Comparison of ENCODE assay signal across 8 cellular contexts in genomic region chr19:3163230-3163886, GRCh38. TPM values are rescaled to one million over a fixed set of nuclear protein-coding genes. Genes with fewer than 3 reads are reported as not detected.
DNase-seq lines count a peak whose midpoint lies in the region; ATAC-seq lines count a peak whose summit lies in the region.

No MANE protein-coding gene starts in this region.

- peak overlapping the region; percentile 31 for H3K4me2 ChIP-seq in mesendoderm (ENCODE audit: low read length)

- no peak overlapping the region for H3K27ac ChIP-seq in effector memory CD4-positive, alpha-beta T cell (ENCODE audit: insufficient read depth, low read length, poor library complexity, severe bottlenecking)
- no peak overlapping the region for H3K27ac ChIP-seq in mesendoderm (ENCODE audit: low read depth, low read length)

- no CpG with 5 or more reads among the region's 27 CpGs for WGBS in mesendoderm (ENCODE audit: extremely low coverage, insufficient coverage, low lambda C conversion rate)

- no peaks in the 10 kb centered on the region for H3K9me3 ChIP-seq in effector memory CD4-positive, alpha-beta T cell (ENCODE audit: control insufficient read depth, low read length)

- no peak overlapping the region for H3K18ac ChIP-seq in mesendoderm (ENCODE audit: low read length)

- H3K79me1 ChIP-seq in mesendoderm (ENCODE audit: low read length) = no peaks in the 10 kb centered on the region

- POLR2A ChIA-PET in activated CD4-positive, alpha-beta memory T cell treated with anti-CD3 and anti-CD28 coated beads, Interleukin-2, amount 10 ng/mL, durations not matched to agents 7 days and 5 days (lab: Charles Lee) = interaction anchor here (2.6 to 3.7 kb wide), 2 partner anchors 13 to 16 kb away, joined by 15 to 20 read pairs; partner anchors contain the start of gene S1PR4

- no peak overlapping the region for H3K56ac ChIP-seq in mesendoderm (ENCODE audit: low read length)

- H3K36me3 ChIP-seq in effector memory CD4-positive, alpha-beta T cell (ENCODE audit: control insufficient read depth, insufficient read depth, low read length) = no peaks in the 10 kb centered on the region
- H3K36me3 ChIP-seq in mesendoderm (ENCODE audit: control insufficient read depth, insufficient read depth, low read length) = no peaks in the 10 kb centered on the region

- H2AK5ac ChIP-seq in mesendoderm (ENCODE audit: low read length) = no peak overlapping the region

- no peak overlapping the region for H2BK5ac ChIP-seq in mesendoderm (ENCODE audit: low read length)

- no peaks in the 10 kb centered on the region for H3K27me3 ChIP-seq in effector memory CD4-positive, alpha-beta T cell (replicated peaks; ENCODE audit: control insufficient read depth, insufficient read depth, low read length, poor library complexity, severe bottlenecking)
- H3K27me3 ChIP-seq in mesendoderm (ENCODE audit: insufficient read depth, low read length, poor library complexity) = no peaks in the 10 kb centered on the region

- H3K4ac ChIP-seq in mesendoderm (ENCODE audit: low read depth, low read length) = no peak overlapping the region

- CTCF ChIA-PET in activated CD4-positive, alpha-beta memory T cell treated with anti-CD3 and anti-CD28 coated beads, Interleukin-2, amount 10 ng/mL, durations not matched to agents 7 days and 5 days (lab: Charles Lee) = interaction anchor here (0.8 to 4.7 kb wide), 8 partner anchors 17 to 200 kb away, joined by 3 to 46 read pairs (median 6); no protein-coding TSS in a partner anchor

- no peak overlapping the region for H3K4me3 Mint-ChIP-seq in activated CD4-positive, alpha-beta memory T cell treated with anti-CD3 and anti-CD28 coated beads, Interleukin-2, amount 10 ng/mL, durations not matched to agents 7 days and 5 days
- no peak overlapping the region for H3K4me3 Mint-ChIP-seq in stimulated activated memory B cell treated with anti-CD40 and anti-IgM and Interleukin-4, amounts not matched to agents 10 μg/mL and 1 μg/mL and 100 μg/mL, for 72 hours

- no peaks in the 10 kb centered on the region for H3K4me1 ChIP-seq in effector memory CD4-positive, alpha-beta T cell (ENCODE audit: control insufficient read depth, insufficient read depth, low read length, poor library complexity, severe bottlenecking)
- no peaks in the 10 kb centered on the region for H3K4me1 ChIP-seq in mesendoderm (ENCODE audit: control insufficient read depth, low read depth, low read length)

- peak overlapping the region; percentile 73 for H3K27ac Mint-ChIP-seq in activated CD4-positive, alpha-beta memory T cell treated with anti-CD3 and anti-CD28 coated beads, Interleukin-2, amount 10 ng/mL, durations not matched to agents 7 days and 5 days
- peak overlapping the region; percentile 63 for H3K27ac Mint-ChIP-seq in stimulated activated memory B cell treated with anti-CD40 and anti-IgM and Interleukin-4, amounts not matched to agents 10 μg/mL and 1 μg/mL and 100 μg/mL, for 72 hours

- no peak overlapping the region for H4K5ac ChIP-seq in mesendoderm (ENCODE audit: low read length)

- no peaks in the 10 kb centered on the region for H3K27me3 Mint-ChIP-seq in activated CD4-positive, alpha-beta memory T cell treated with anti-CD3 and anti-CD28 coated beads, Interleukin-2, amount 10 ng/mL, durations not matched to agents 7 days and 5 days
- no peaks in the 10 kb centered on the region for H3K27me3 Mint-ChIP-seq in stimulated activated memory B cell treated with anti-CD40 and anti-IgM and Interleukin-4, amounts not matched to agents 10 μg/mL and 1 μg/mL and 100 μg/mL, for 72 hours

- no peak overlapping the region for H2BK15ac ChIP-seq in mesendoderm (replicated peaks; ENCODE audit: low read depth)

- H3K9me3 Mint-ChIP-seq in activated CD4-positive, alpha-beta memory T cell treated with anti-CD3 and anti-CD28 coated beads, Interleukin-2, amount 10 ng/mL, durations not matched to agents 7 days and 5 days = peaks cover 8% of the 10 kb centered on the region
- H3K9me3 Mint-ChIP-seq in stimulated activated memory B cell treated with anti-CD40 and anti-IgM and Interleukin-4, amounts not matched to agents 10 μg/mL and 1 μg/mL and 100 μg/mL, for 72 hours = peaks cover 7% of the 10 kb centered on the region

- no peak overlapping the region for H3K4me3 ChIP-seq in effector memory CD4-positive, alpha-beta T cell (ENCODE audit: insufficient read depth, low read depth, low read length, poor library complexity, severe bottlenecking)
- no peak overlapping the region for H3K4me3 ChIP-seq in mesendoderm (ENCODE audit: low read length)

- H3K9ac ChIP-seq in mesendoderm (ENCODE audit: low read length) = peak overlapping the region; percentile 34

- H3K23ac ChIP-seq in mesendoderm (ENCODE audit: low read length) = no peak overlapping the region

- no peaks in the 10 kb centered on the region for H3K79me2 ChIP-seq in mesendoderm (ENCODE audit: control insufficient read depth, insufficient read depth, low read length)

- H4K8ac ChIP-seq in mesendoderm (ENCODE audit: low read depth, low read length) = no peak overlapping the region

- peak; percentile 59 for ATAC-seq in HG03097 (IDR thresholded peaks at IDR 0.05; ENCODE audit: low FRiP score, unreplicated experiment)
- peak; percentile 93 for ATAC-seq in stimulated activated memory B cell treated with anti-CD40 and anti-IgM and Interleukin-4, amounts not matched to agents 10 μg/mL and 1 μg/mL and 100 μg/mL, for 72 hours

- no peak overlapping the region for H2BK120ac ChIP-seq in mesendoderm (ENCODE audit: low read depth, low read length)

- H3K36me3 Mint-ChIP-seq in activated CD4-positive, alpha-beta memory T cell treated with anti-CD3 and anti-CD28 coated beads, Interleukin-2, amount 10 ng/mL, durations not matched to agents 7 days and 5 days (ENCODE audit: low read depth) = peaks cover 81% of the 10 kb centered on the region
- peaks cover 5% of the 10 kb centered on the region for H3K36me3 Mint-ChIP-seq in stimulated activated memory B cell treated with anti-CD40 and anti-IgM and Interleukin-4, amounts not matched to agents 10 μg/mL and 1 μg/mL and 100 μg/mL, for 72 hours

- DNase-seq in CD1c-positive myeloid dendritic cell (ENCODE audit: extremely low spot score) (peak; percentile 77), NCI-H748 (lab: John Stamatoyannopoulos, UW; ENCODE audit: unreplicated experiment) (peak; percentile 72), mesendoderm (peak; percentile 71), KG1 (lab: John Stamatoyannopoulos, UW) (no peak)
- DNase-seq in activated CD4-positive, alpha-beta memory T cell treated with anti-CD3 and anti-CD28 coated beads, Interleukin-2, amount 10 ng/mL, durations not matched to agents 7 days and 5 days = peak; percentile 76
- peak; percentile 43 to 58 (median 58) for DNase-seq in effector memory CD4-positive, alpha-beta T cell

- peaks cover 61% of the 10 kb centered on the region for H3K4me1 Mint-ChIP-seq in activated CD4-positive, alpha-beta memory T cell treated with anti-CD3 and anti-CD28 coated beads, Interleukin-2, amount 10 ng/mL, durations not matched to agents 7 days and 5 days
- peaks cover 20% of the 10 kb centered on the region for H3K4me1 Mint-ChIP-seq in stimulated activated memory B cell treated with anti-CD40 and anti-IgM and Interleukin-4, amounts not matched to agents 10 μg/mL and 1 μg/mL and 100 μg/mL, for 72 hours

RNA-seq across cellular contexts. Expression of gene S1PR4, which starts 15.2 kb away (rescaled TPM):
- total RNA-seq in activated CD4-positive, alpha-beta memory T cell treated with anti-CD3 and anti-CD28 coated beads, Interleukin-2, amount 10 ng/mL, durations not matched to agents 7 days and 5 days = 100 to 1,000 TPM; 275 to 280 TPM
- polyA plus RNA-seq in mesendoderm (2013, experiment 1 of 2) = not detected
- not detected for polyA plus RNA-seq in mesendoderm (2013, experiment 2 of 2)

RNA-seq across cellular contexts. Expression of gene NCLN, which starts 22.4 kb away (rescaled TPM):
- total RNA-seq in activated CD4-positive, alpha-beta memory T cell treated with anti-CD3 and anti-CD28 coated beads, Interleukin-2, amount 10 ng/mL, durations not matched to agents 7 days and 5 days = 10 to 100 TPM; 49.6 to 52.0 TPM
- 76.3 TPM for polyA plus RNA-seq in mesendoderm (2013, experiment 1 of 2)
- 74.9 TPM for polyA plus RNA-seq in mesendoderm (2013, experiment 2 of 2)

RNA-seq across cellular contexts. Expression of gene GNA15, which starts 27.5 kb away (rescaled TPM):
- 100 to 1,000 TPM; 140 TPM for total RNA-seq in activated CD4-positive, alpha-beta memory T cell treated with anti-CD3 and anti-CD28 coated beads, Interleukin-2, amount 10 ng/mL, durations not matched to agents 7 days and 5 days
- 0.21 TPM for polyA plus RNA-seq in mesendoderm (2013, experiment 1 of 2)
- 0.17 TPM for polyA plus RNA-seq in mesendoderm (2013, experiment 2 of 2)
